ENCODE assay signal across 10 cellular contexts in genomic region chr18:12014976-12015696, GRCh38. TPM values are rescaled to one million over a fixed set of nuclear protein-coding genes. Genes with fewer than 3 reads are reported as not detected.
DNase-seq lines count a peak whose midpoint lies in the region; TF ChIP-seq lines count a peak whose summit lies in the region.
"Had no signal": no experiment of that assay in that cellular context is flagged by ENCODE, and none has a peak within 500 bp of the region (broad histone marks: within the 10 kb centered on the region; RNA-seq: fewer than 3 reads in every experiment).

No MANE protein-coding gene starts in this region.

- BruUV-seq in MCF 10A (replicated peaks; lab: Mats Ljungman, UMichigan), result no TSS peak

- peaks cover 9% of the 10 kb centered on the region for H3K4me1 ChIP-seq in rectal smooth muscle tissue (ENCODE audit: control insufficient read depth, insufficient read depth, low read length)

- intact Hi-C loops in MCF 10A (cut with micrococcal nuclease), result no loop called here

- DNase-seq in GOT3 (lab: John Stamatoyannopoulos, UW) (peak; percentile 36), MCF 10A (ENCODE audit: unreplicated experiment) (no peak), NCI-H1930 (lab: John Stamatoyannopoulos, UW) (no peak), NCI-H1092 (lab: John Stamatoyannopoulos, UW) (no peak), pons (ENCODE audit: low spot score) (no peak), NK-92 (lab: John Stamatoyannopoulos, UW; ENCODE audit: unreplicated experiment) (no peak)
- DNase-seq: activated effector memory CD4-positive, alpha-beta T cell treated with anti-CD3 and anti-CD28 coated beads, Interleukin-2, amount 50 U/mL, for 16 hours; Karpas-422 had no signal

- H3K36me3 ChIP-seq in rectal smooth muscle tissue (ENCODE audit: control insufficient read depth, insufficient read depth, low read length), result peaks cover 13% of the 10 kb centered on the region

- H3K27me3 ChIP-seq in layer of hippocampus (ENCODE audit: control insufficient read depth, insufficient read depth, low read length), result no peaks in the 10 kb centered on the region
- no peaks in the 10 kb centered on the region for H3K27me3 ChIP-seq in rectal smooth muscle tissue (ENCODE audit: control insufficient read depth, insufficient read depth, low read length)

- no peak overlapping the region for H3K9ac ChIP-seq in rectal smooth muscle tissue (ENCODE audit: low read length)

- H3K27ac Mint-ChIP-seq in MCF 10A (ENCODE audit: low read depth, unreplicated experiment), result peak overlapping the region; percentile 59

- CTCF ChIA-PET in MCF 10A (lab: Yijun Ruan, JAX), result interaction anchor here (0.7 to 3.0 kb wide), 8 partner anchors 17 to 836 kb away, joined by 3 to 16 read pairs (median 5); no protein-coding TSS in a partner anchor

- H3K27me3 Mint-ChIP-seq in MCF 10A (ENCODE audit: insufficient read depth, unreplicated experiment), result no peaks in the 10 kb centered on the region

- peaks cover 17% of the 10 kb centered on the region for H3K4me1 Mint-ChIP-seq in MCF 10A (ENCODE audit: insufficient read depth, unreplicated experiment)

- H3K27ac ChIP-seq in layer of hippocampus (ENCODE audit: low read depth, low read length) (peak overlapping the region; percentile 3), rectal smooth muscle tissue (ENCODE audit: low read depth, low read length) (peak overlapping the region; percentile 88)

- H3K4me3 Mint-ChIP-seq in MCF 10A (ENCODE audit: unreplicated experiment), result no peak overlapping the region

- POLR2A ChIA-PET in MCF 10A (lab: Yijun Ruan, JAX), result interaction anchor here (1.0 to 3.1 kb wide), 6 partner anchors 10 to 106 kb away, joined by 3 to 12 read pairs (median 6); no protein-coding TSS in a partner anchor

- H3K9me3 Mint-ChIP-seq in MCF 10A (ENCODE audit: unreplicated experiment), result no peaks in the 10 kb centered on the region

- no peak for TF ChIP-seq CTCF in MCF 10A (IDR thresholded peaks at IDR 0.05; ENCODE audit: unreplicated experiment)

- H3K4me3 ChIP-seq in rectal smooth muscle tissue (ENCODE audit: low read length), result peak overlapping the region; percentile 32

- H3K36me3 Mint-ChIP-seq in MCF 10A (ENCODE audit: insufficient read depth, unreplicated experiment), result peaks cover 23% of the 10 kb centered on the region

RNA-seq across cellular contexts. Expression of gene IMPA2, which starts 33.8 kb away (rescaled TPM):
- 8.8 and 12.8 TPM in 2 replicates for total RNA-seq in MCF 10A (2022)
